25 cellular contexts compared by ENCODE assay signal in the genomic region with DNA sequence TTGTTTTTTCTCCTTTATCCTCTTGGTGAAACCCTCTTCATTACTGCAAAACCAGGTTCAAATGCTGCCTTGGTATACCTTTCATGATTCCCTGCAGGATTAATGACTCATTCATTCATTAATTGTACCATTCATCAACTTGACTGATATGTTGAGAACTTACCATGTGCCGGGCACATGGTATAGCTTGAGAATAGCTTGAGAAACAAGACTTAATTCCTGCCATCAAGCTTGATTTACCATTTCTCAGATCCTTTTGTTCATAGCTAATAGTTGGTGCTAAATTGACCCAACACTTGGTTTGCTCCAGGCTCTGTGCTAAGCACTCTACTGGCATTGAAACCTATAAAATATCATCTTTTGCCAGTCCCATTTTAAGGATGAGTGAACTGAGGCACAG.
"Had no signal": no experiment of that assay in that cellular context is flagged by ENCODE, and none has a peak within 500 bp of the region (broad histone marks: within the 10 kb centered on the region; RNA-seq: fewer than 3 reads in every experiment).

No MANE protein-coding gene starts in this region.

- H3K4me1 Mint-ChIP-seq: memory B cell; naive thymus-derived CD4-positive, alpha-beta T cell; stimulated activated effector memory CD8-positive, alpha-beta T cell treated with anti-CD3 and anti-CD28 coated beads, Interleukin-12 subunit alpha, Interleukin-12 subunit beta, amount 100 ng/mL, for 72 hours had no signal

- H3K4me2 ChIP-seq: hepatocyte had no signal

- H3K27ac Mint-ChIP-seq: memory B cell; naive thymus-derived CD4-positive, alpha-beta T cell; natural killer cell treated with Interleukin-12 subunit alpha and Interleukin-12 subunit beta and Interleukin-15 and Interleukin-18, amount 100 ng/mL, for 72 hours; progenitor cell of endocrine pancreas; stimulated activated effector memory CD8-positive, alpha-beta T cell treated with anti-CD3 and anti-CD28 coated beads, Interleukin-12 subunit alpha, Interleukin-12 subunit beta, amount 100 ng/mL, for 72 hours; stimulated activated naive CD8-positive, alpha-beta T cell treated with anti-CD3 and anti-CD28 coated beads, Interleukin-15, Interleukin-2, amounts not matched to agents 100 ng/mL and 50 ng/mL, for 24 hours had no signal

- H3K27me3 ChIP-seq: hepatocyte, ovary, right atrium auricular region, right lobe of liver, spleen, suprapubic skin, tibial artery, upper lobe of right lung, uterus had no signal

- H3K36me3 Mint-ChIP-seq: memory B cell; naive thymus-derived CD4-positive, alpha-beta T cell; natural killer cell treated with Interleukin-12 subunit alpha and Interleukin-12 subunit beta and Interleukin-15 and Interleukin-18, amount 100 ng/mL, for 72 hours; stimulated activated effector memory CD8-positive, alpha-beta T cell treated with anti-CD3 and anti-CD28 coated beads, Interleukin-12 subunit alpha, Interleukin-12 subunit beta, amount 100 ng/mL, for 72 hours had no signal

- H3K27ac ChIP-seq: hepatocyte, left ventricle myocardium inferior, ovary, right atrium auricular region, right lobe of liver, spleen, suprapubic skin, thoracic aorta, tibial artery, upper lobe of right lung, uterus had no signal

- ATAC-seq: mucosa of descending colon; naive thymus-derived CD4-positive, alpha-beta T cell; natural killer cell treated with Interleukin-12 subunit alpha and Interleukin-12 subunit beta and Interleukin-15 and Interleukin-18, amount 100 ng/mL, for 72 hours; right lobe of liver; stimulated activated effector memory CD8-positive, alpha-beta T cell treated with anti-CD3 and anti-CD28 coated beads, Interleukin-12 subunit alpha, Interleukin-12 subunit beta, amount 100 ng/mL, for 72 hours; upper lobe of right lung had no signal

- H3K79me2 ChIP-seq: hepatocyte had no signal

- H3K4me3 ChIP-seq: hepatocyte, left ventricle myocardium inferior, lung, mucosa of descending colon, ovary, right atrium auricular region, right lobe of liver, spleen, suprapubic skin, thoracic aorta, tibial artery, upper lobe of right lung, uterus had no signal

- H3K9me3 Mint-ChIP-seq: memory B cell; natural killer cell treated with Interleukin-12 subunit alpha and Interleukin-12 subunit beta and Interleukin-15 and Interleukin-18, amount 100 ng/mL, for 72 hours; stimulated activated effector memory CD8-positive, alpha-beta T cell treated with anti-CD3 and anti-CD28 coated beads, Interleukin-12 subunit alpha, Interleukin-12 subunit beta, amount 100 ng/mL, for 72 hours; stimulated activated naive CD8-positive, alpha-beta T cell treated with anti-CD3 and anti-CD28 coated beads, Interleukin-15, Interleukin-2, amounts not matched to agents 100 ng/mL and 50 ng/mL, for 24 hours had no signal

- H3K36me3 ChIP-seq: left ventricle myocardium inferior, ovary, right atrium auricular region, right lobe of liver, spleen, suprapubic skin, thoracic aorta, tibial artery, upper lobe of right lung, uterus had no signal

- H3K9me3 ChIP-seq: left ventricle myocardium inferior, ovary, right atrium auricular region, suprapubic skin, thoracic aorta, tibial artery, upper lobe of right lung, uterus had no signal

- H3K4me3 Mint-ChIP-seq: memory B cell; naive thymus-derived CD4-positive, alpha-beta T cell; natural killer cell treated with Interleukin-12 subunit alpha and Interleukin-12 subunit beta and Interleukin-15 and Interleukin-18, amount 100 ng/mL, for 72 hours; stimulated activated effector memory CD8-positive, alpha-beta T cell treated with anti-CD3 and anti-CD28 coated beads, Interleukin-12 subunit alpha, Interleukin-12 subunit beta, amount 100 ng/mL, for 72 hours; stimulated activated naive CD8-positive, alpha-beta T cell treated with anti-CD3 and anti-CD28 coated beads, Interleukin-15, Interleukin-2, amounts not matched to agents 100 ng/mL and 50 ng/mL, for 24 hours had no signal

- H3K27me3 Mint-ChIP-seq: progenitor cell of endocrine pancreas had no signal

- DNase-seq: islet precursor cell; left ventricle myocardium inferior; midbrain; mucosa of descending colon; naive thymus-derived CD4-positive, alpha-beta T cell; ovary; right lobe of liver; small intestine; spleen; stimulated activated CD4-positive, alpha-beta T cell treated with anti-CD3 and anti-CD28 coated beads, Interleukin-4, amount 100 ng/mL, for 24 hours; stimulated activated naive CD4-positive, alpha-beta T cell; tibial artery; trophoblast cell; upper lobe of right lung; uterus had no signal

- H3K4me1 ChIP-seq: left ventricle myocardium inferior, right atrium auricular region, right lobe of liver, spleen, suprapubic skin, tibial artery, upper lobe of right lung, uterus had no signal

- H2AFZ ChIP-seq: hepatocyte had no signal

- FAIRE-seq: small intestine had no signal
